In the genomic region with DNA sequence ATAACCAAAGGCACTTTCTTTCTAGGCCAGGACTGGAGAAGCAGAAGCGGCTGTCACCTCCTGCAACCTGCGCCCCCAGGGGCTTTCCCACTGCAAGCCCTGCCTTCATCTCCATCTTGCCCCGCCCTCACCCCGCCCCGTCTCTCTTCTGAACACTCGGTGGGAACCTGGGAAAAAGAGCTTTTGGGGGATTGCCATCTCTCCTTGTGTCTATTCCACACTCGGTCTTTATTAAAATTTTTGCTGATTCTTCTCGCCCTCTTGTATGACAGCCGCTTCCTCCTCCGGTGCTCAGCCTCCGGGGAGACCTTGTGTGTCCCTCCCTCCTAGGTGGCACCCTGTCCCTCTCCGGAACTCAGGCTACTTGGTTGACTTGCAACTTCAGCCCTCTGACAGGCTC, we compare ENCODE assay signal across 15 cellular contexts. TPM values are rescaled to one million over a fixed set of nuclear protein-coding genes. Genes with fewer than 3 reads are reported as not detected.
DNase-seq lines count a peak whose midpoint lies in the region; ATAC-seq lines count a peak whose summit lies in the region.
"Had no signal": no experiment of that assay in that cellular context is flagged by ENCODE, and none has a peak within 500 bp of the region (broad histone marks: within the 10 kb centered on the region; RNA-seq: fewer than 3 reads in every experiment).

No MANE protein-coding gene starts in this region.

- peaks cover 22% of the 10 kb centered on the region for H3K27me3 Mint-ChIP-seq in activated CD4-positive, alpha-beta T cell treated with anti-CD3 and anti-CD28 coated beads, Interleukin-2, amount 10 ng/mL, durations not matched to agents 24 days and 14 days
- peaks cover 9 to 16% of the 10 kb centered on the region in 2 donors for H3K27me3 Mint-ChIP-seq in T-cell

- CTCF ChIA-PET in T-cell (lab: Charles Lee) = no interaction called here

- POLR2A ChIA-PET in T-cell (lab: Charles Lee) = no interaction called here

- H3K9me3 Mint-ChIP-seq in activated CD4-positive, alpha-beta T cell treated with anti-CD3 and anti-CD28 coated beads, Interleukin-2, amount 10 ng/mL, durations not matched to agents 24 days and 14 days = no peaks in the 10 kb centered on the region
- no peaks in the 10 kb centered on the region for H3K9me3 Mint-ChIP-seq in T-cell

- no peaks in the 10 kb centered on the region for H3K4me1 Mint-ChIP-seq in activated CD4-positive, alpha-beta T cell treated with anti-CD3 and anti-CD28 coated beads, Interleukin-2, amount 10 ng/mL, durations not matched to agents 24 days and 14 days
- H3K4me1 Mint-ChIP-seq in T-cell = peaks cover 0 to 7% (median 2%) of the 10 kb centered on the region in 3 donors

- peak in 2 of 4 experiments; percentile 41 to 76 for ATAC-seq in T-cell (replicated peaks in 1 of 4)
- ATAC-seq in HG02623 (IDR thresholded peaks at IDR 0.05; ENCODE audit: unreplicated experiment) = no peak
- ATAC-seq: A549, HCT116, left lung, Panc1 had no signal

- no peak overlapping the region for H3K27ac Mint-ChIP-seq in activated CD4-positive, alpha-beta T cell treated with anti-CD3 and anti-CD28 coated beads, Interleukin-2, amount 10 ng/mL, durations not matched to agents 24 days and 14 days
- H3K27ac Mint-ChIP-seq in T-cell = no peak overlapping the region

- no peaks in the 10 kb centered on the region for H3K36me3 Mint-ChIP-seq in activated CD4-positive, alpha-beta T cell treated with anti-CD3 and anti-CD28 coated beads, Interleukin-2, amount 10 ng/mL, durations not matched to agents 24 days and 14 days (ENCODE audit: low read depth)
- no peaks in the 10 kb centered on the region for H3K36me3 Mint-ChIP-seq in T-cell

- peak; percentile 59 for DNase-seq in activated CD4-positive, alpha-beta T cell treated with anti-CD3 and anti-CD28 coated beads, Interleukin-2, amount 10 ng/mL, durations not matched to agents 24 days and 14 days
- no peak for DNase-seq in activated CD4-positive, alpha-beta T cell treated with anti-CD3 and anti-CD28 coated beads, Interleukin-2, amount 50 U/mL, for 4 hours
- DNase-seq in T-cell (peak in 9 of 34 experiments; percentile 1 to 18 (median 8)), ecto neural progenitor cell (ENCODE audit: low spot score) (peak; percentile 52), NCI-H2081 (lab: John Stamatoyannopoulos, UW) (no peak), NCI-H748 (lab: John Stamatoyannopoulos, UW; ENCODE audit: unreplicated experiment) (no peak)
- DNase-seq in stimulated activated CD4-positive, alpha-beta T cell treated with anti-CD3 and anti-CD28 coated beads, Interleukin-4, amount 100 ng/mL, for 1 hour = peak; percentile 22
- DNase-seq: left lung, NCI-H446, T-helper 9 cell had no signal

- intact Hi-C loops in activated CD4-positive, alpha-beta T cell treated with anti-CD3 and anti-CD28 coated beads, Interleukin-2, amount 10 ng/mL, durations not matched to agents 24 days and 14 days (cut with micrococcal nuclease) = no loop called here

- peak overlapping the region; percentile 71 for H3K4me3 Mint-ChIP-seq in activated CD4-positive, alpha-beta T cell treated with anti-CD3 and anti-CD28 coated beads, Interleukin-2, amount 10 ng/mL, durations not matched to agents 24 days and 14 days
- H3K4me3 Mint-ChIP-seq in T-cell = peak overlapping the region; percentile 21 to 57 (median 48)

RNA-seq across cellular contexts. Expression of a gene that starts 41.9 kb away (rescaled TPM):
- 0.51 and 1.1 TPM in 2 replicates for total RNA-seq in activated CD4-positive, alpha-beta T cell treated with anti-CD3 and anti-CD28 coated beads, Interleukin-2, amount 10 ng/mL, durations not matched to agents 24 days and 14 days
- total RNA-seq in T-cell = under 1 TPM in 2 of 5 donors, not detected in 3; 0.33 to 0.64 TPM
- total RNA-seq: HT1080 had no signal

Comparison
In these comparisons a context has a peak if more than half of its experiments do, and no peak if none do; other contexts are left out.
1. DNase-seq: peak in activated CD4-positive, alpha-beta T cell treated with anti-CD3 and anti-CD28 coated beads, Interleukin-2, amount 10 ng/mL, durations not matched to agents 24 days and 14 days (single experiment), ecto neural progenitor cell (single experiment) and stimulated activated CD4-positive, alpha-beta T cell treated with anti-CD3 and anti-CD28 coated beads, Interleukin-4, amount 100 ng/mL, for 1 hour (single experiment); none in activated CD4-positive, alpha-beta T cell treated with anti-CD3 and anti-CD28 coated beads, Interleukin-2, amount 50 U/mL, for 4 hours (0 of 2), NCI-H2081 (0 of 2) and NCI-H748 (single experiment).